10 cellular contexts compared by ENCODE assay signal in genomic region chr17:8698142-8699050, GRCh38. TPM values are rescaled to one million over a fixed set of nuclear protein-coding genes. Genes with fewer than 3 reads are reported as not detected.
DNase-seq lines count a peak whose midpoint lies in the region; ATAC-seq and TF ChIP-seq lines count a peak whose summit lies in the region.
"Had no signal": no experiment of that assay in that cellular context is flagged by ENCODE, and none has a peak within 500 bp of the region (broad histone marks: within the 10 kb centered on the region; RNA-seq: fewer than 3 reads in every experiment).

No MANE protein-coding gene starts in this region.

- H3K9ac ChIP-seq in ES-I3 (ENCODE audit: low read depth, low read length): peak overlapping the region; percentile 29

- no peak overlapping the region for H3K27ac Mint-ChIP-seq in activated naive CD8-positive, alpha-beta T cell treated with anti-CD3 and anti-CD28 coated beads for 36 hours
- peak overlapping the region; percentile 98 for H3K27ac Mint-ChIP-seq in progenitor cell of endocrine pancreas

- H3K27me3 Mint-ChIP-seq in activated naive CD8-positive, alpha-beta T cell treated with anti-CD3 and anti-CD28 coated beads for 36 hours: peaks cover 26% of the 10 kb centered on the region
- H3K27me3 Mint-ChIP-seq in progenitor cell of endocrine pancreas: peaks cover 4% of the 10 kb centered on the region

- H3K36me3 Mint-ChIP-seq in activated naive CD8-positive, alpha-beta T cell treated with anti-CD3 and anti-CD28 coated beads for 36 hours: no peaks in the 10 kb centered on the region
- H3K36me3 Mint-ChIP-seq in progenitor cell of endocrine pancreas (ENCODE audit: insufficient read depth): no peaks in the 10 kb centered on the region
- H3K36me3 Mint-ChIP-seq: naive thymus-derived CD8-positive, alpha-beta T cell had no signal

- TF ChIP-seq CTCF in heart left ventricle (IDR thresholded peaks at IDR 0.05) (no peak), progenitor cell of endocrine pancreas (IDR thresholded peaks at IDR 0.05; ENCODE audit: unreplicated experiment) (no peak)

- H3K9me3 ChIP-seq in ES-I3 (ENCODE audit: control insufficient read depth, insufficient read depth, low read length): no peaks in the 10 kb centered on the region
- H3K9me3 ChIP-seq in heart left ventricle: peaks cover 0 to 4% (median 0%) of the 10 kb centered on the region in 12 donors

- no peaks in the 10 kb centered on the region for H3K36me3 ChIP-seq in ES-I3 (ENCODE audit: insufficient read depth, low read length)
- no peaks in the 10 kb centered on the region for H3K36me3 ChIP-seq in heart left ventricle

- DNase-seq in activated naive CD8-positive, alpha-beta T cell treated with anti-CD3 and anti-CD28 coated beads for 36 hours: no peak
- DNase-seq in heart left ventricle (peak; percentile 59 to 79 (median 73)), progenitor cell of endocrine pancreas (ENCODE audit: low spot score, unreplicated experiment) (no peak), SIG-M5 (lab: John Stamatoyannopoulos, UW) (no peak)
- DNase-seq: naive thymus-derived CD8-positive, alpha-beta T cell had no signal

- peak overlapping the region; percentile 35 for H3K4me3 Mint-ChIP-seq in activated naive CD8-positive, alpha-beta T cell treated with anti-CD3 and anti-CD28 coated beads for 36 hours
- peak overlapping the region; percentile 29 for H3K4me3 Mint-ChIP-seq in progenitor cell of endocrine pancreas (ENCODE audit: low read depth)

- ATAC-seq in heart left ventricle (peak; percentile 29 to 69 (median 59)), HG03439 (IDR thresholded peaks at IDR 0.05; ENCODE audit: unreplicated experiment) (no peak), HG02870 (IDR thresholded peaks at IDR 0.05; ENCODE audit: unreplicated experiment) (no peak), HG03469 (IDR thresholded peaks at IDR 0.05; ENCODE audit: unreplicated experiment) (no peak)
- ATAC-seq: naive thymus-derived CD8-positive, alpha-beta T cell had no signal

- intact Hi-C loops in heart left ventricle (cut with DNase I): no loop called here

- no peaks in the 10 kb centered on the region for H3K27me3 ChIP-seq in heart left ventricle

- TF ChIP-seq POLR2A in heart left ventricle (IDR thresholded peaks at IDR 0.05): no peak

- H3K27ac ChIP-seq in heart left ventricle: peak overlapping the region in 4 of 12 donors; percentile 20 to 57 (median 40)

- peaks cover 6% of the 10 kb centered on the region for H3K4me1 Mint-ChIP-seq in activated naive CD8-positive, alpha-beta T cell treated with anti-CD3 and anti-CD28 coated beads for 36 hours
- H3K4me1 Mint-ChIP-seq in progenitor cell of endocrine pancreas (ENCODE audit: low read depth): peaks cover 25% of the 10 kb centered on the region

- H3K4me1 ChIP-seq in ES-I3 (ENCODE audit: insufficient read depth, low read length) (peaks cover 24% of the 10 kb centered on the region), heart left ventricle (peaks cover 0 to 29% (median 13%) of the 10 kb centered on the region in 12 donors)

- WGBS in heart left ventricle, 4 donors: 32 to 47% (median 42%) methylated on average over 27 to 29 of the region's 29 CpGs

- H3K4me3 ChIP-seq in heart left ventricle: peak overlapping the region in 10 of 12 donors; percentile 5 to 43 (median 30)

- no peaks in the 10 kb centered on the region for H3K9me3 Mint-ChIP-seq in activated naive CD8-positive, alpha-beta T cell treated with anti-CD3 and anti-CD28 coated beads for 36 hours
- peaks cover 3% of the 10 kb centered on the region for H3K9me3 Mint-ChIP-seq in progenitor cell of endocrine pancreas (ENCODE audit: low read depth)

RNA-seq across cellular contexts. Expression of gene CCDC42, which starts 46.2 kb away (rescaled TPM):
- total RNA-seq in activated naive CD8-positive, alpha-beta T cell treated with anti-CD3 and anti-CD28 coated beads for 36 hours: under 1 TPM; 0.16 to 0.41 TPM
- total RNA-seq in heart left ventricle: under 1 TPM in 1 of 9 donors, not detected in 8; 0.61 TPM
- polyA plus RNA-seq in heart left ventricle: not detected
- not detected in 2 replicates for total RNA-seq in progenitor cell of endocrine pancreas
- total RNA-seq: urinary bladder had no signal
- polyA plus RNA-seq: naive thymus-derived CD8-positive, alpha-beta T cell had no signal

RNA-seq across cellular contexts. Expression of gene SPDYE4, which starts 60.0 kb away (rescaled TPM):
- not detected for total RNA-seq in activated naive CD8-positive, alpha-beta T cell treated with anti-CD3 and anti-CD28 coated beads for 36 hours
- total RNA-seq in heart left ventricle (not detected), progenitor cell of endocrine pancreas (not detected in 2 replicates)
- polyA plus RNA-seq in heart left ventricle: not detected
- total RNA-seq: naive thymus-derived CD8-positive, alpha-beta T cell; urinary bladder had no signal
- polyA plus RNA-seq: naive thymus-derived CD8-positive, alpha-beta T cell; urinary bladder had no signal

Comparison
In these comparisons a context has a peak if more than half of its experiments do, and no peak if none do; other contexts are left out.
1. DNase-seq: peak in heart left ventricle (5 of 5); none in activated naive CD8-positive, alpha-beta T cell treated with anti-CD3 and anti-CD28 coated beads for 36 hours (single experiment), progenitor cell of endocrine pancreas (single experiment) and SIG-M5 (single experiment).
2. ATAC-seq: peak in heart left ventricle (4 of 4); none in HG03439 (single experiment), HG02870 (single experiment) and HG03469 (single experiment).